8 cellular contexts compared by ENCODE assay signal in the genomic region with DNA sequence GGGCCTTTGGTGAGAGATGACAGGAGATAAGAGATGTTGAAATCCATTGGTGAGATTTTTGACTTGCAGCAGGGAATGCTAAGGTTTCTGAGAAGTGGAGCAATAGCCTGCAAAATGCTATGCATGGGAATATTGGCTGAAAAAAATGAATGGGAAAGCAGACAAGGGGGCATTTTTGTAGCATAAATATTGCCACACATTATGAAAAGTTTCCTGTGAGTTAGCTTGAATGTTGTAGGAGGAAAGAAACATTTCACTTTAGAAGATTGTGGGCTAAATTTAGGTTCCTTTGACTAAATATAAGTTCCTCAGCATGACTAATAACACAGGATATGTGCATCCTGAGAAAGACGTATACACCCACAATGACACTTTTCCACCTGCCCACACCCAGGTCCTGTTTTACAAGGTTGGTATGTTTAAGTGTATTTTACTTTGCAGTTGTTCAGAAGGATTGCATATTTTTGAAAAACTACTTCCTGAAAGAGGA. TPM values are rescaled to one million over a fixed set of nuclear protein-coding genes. Genes with fewer than 3 reads are reported as not detected.
DNase-seq lines count a peak whose midpoint lies in the region; ATAC-seq, FAIRE-seq and TF ChIP-seq lines count a peak whose summit lies in the region.

No MANE protein-coding gene starts in this region.

- no peak overlapping the region for H3K4me2 ChIP-seq in endothelial cell of umbilical vein (ENCODE audit: insufficient read depth, low read length)

- H3K27ac ChIP-seq in endothelial cell of umbilical vein (ENCODE audit: insufficient read depth, low read depth, low read length): no peak overlapping the region

- no peaks in the 10 kb centered on the region for H3K79me2 ChIP-seq in endothelial cell of umbilical vein (ENCODE audit: control insufficient read depth, insufficient read depth, low read length)

- H4K20me1 ChIP-seq in endothelial cell of umbilical vein (replicated peaks; ENCODE audit: control insufficient read depth, extremely low read depth, insufficient read depth, low read length): no peaks in the 10 kb centered on the region

- CTCF ChIA-PET in endothelial cell of umbilical vein (lab: Charles Lee): interaction anchor here (0.8 to 2.5 kb wide), 4 partner anchors 18 to 76 kb away, joined by 3 to 8 read pairs (median 4); no protein-coding TSS in a partner anchor

- H3K4me1 ChIP-seq in endothelial cell of umbilical vein (ENCODE audit: control insufficient read depth, extremely low read depth, insufficient read depth, low read length): no peaks in the 10 kb centered on the region

- no peak overlapping the region for H2AFZ ChIP-seq in endothelial cell of umbilical vein (ENCODE audit: low read depth, low read length)

- ATAC-seq in GM21390 (IDR thresholded peaks at IDR 0.05; ENCODE audit: unreplicated experiment) (peak; percentile 62), HG03520 (IDR thresholded peaks at IDR 0.05; ENCODE audit: unreplicated experiment) (peak; percentile 50), HG03439 (IDR thresholded peaks at IDR 0.05; ENCODE audit: unreplicated experiment) (no peak)

- H3K4me3 ChIP-seq in endothelial cell of umbilical vein (replicated peaks in 1 of 3; ENCODE audit: insufficient read depth in 1 of 3, low read depth in 1 of 3, low read length in 3 of 3): no peak overlapping the region

- no peaks in the 10 kb centered on the region for H3K9me3 ChIP-seq in endothelial cell of umbilical vein (replicated peaks; ENCODE audit: control insufficient read depth, insufficient read depth, low read length)

- no peak for TF ChIP-seq CTCF in endothelial cell of umbilical vein (IDR thresholded peaks at IDR 0.05; ENCODE audit: extremely low read depth in 1 of 2, insufficient read depth in 1 of 2, low read depth in 1 of 2, low read length in 2 of 2)

- no TSS peak for BruUV-seq in endothelial cell of umbilical vein (replicated peaks; lab: Mats Ljungman, UMichigan)

- POLR2A ChIA-PET in endothelial cell of umbilical vein (lab: Charles Lee): no interaction called here

- no peaks in the 10 kb centered on the region for H3K27me3 ChIP-seq in endothelial cell of umbilical vein (ENCODE audit: control insufficient read depth in 2 of 2, insufficient read depth in 2 of 2, low read length in 2 of 2)

- peak; percentile 76 for FAIRE-seq in endothelial cell of umbilical vein (lab: Jason Lieb, UNC)

- DNase-seq in ELR (ENCODE audit: low read depth) (peak; percentile 30), endothelial cell of umbilical vein (ENCODE audit: low read depth, low spot score) (peak; percentile 6), DMS114 treated with DMSO at 0.1 percent for 48 hours (lab: John Stamatoyannopoulos, UW; ENCODE audit: unreplicated experiment) (no peak), NCI-H2171 treated with DMSO at 0.1 percent for 48 hours (lab: John Stamatoyannopoulos, UW) (no peak)
- DNase-seq in NK-92 treated with Interleukin-12 subunit alpha and Interleukin-12 subunit beta, amount 100 ng/mL, for 24 hours (lab: John Stamatoyannopoulos, UW): no peak

- TF ChIP-seq POLR2A in endothelial cell of umbilical vein (IDR thresholded peaks at IDR 0.05; ENCODE audit: low read depth, low read length): no peak

- dilution Hi-C loops in endothelial cell of umbilical vein (cut with MboI; ENCODE audit: extremely low pct_ligation_motif_present, low sequenced_read_pairs): no loop called here

- intact Hi-C loops in endothelial cell of umbilical vein (cut with micrococcal nuclease): no loop called here

- no peak overlapping the region for H3K9ac ChIP-seq in endothelial cell of umbilical vein (replicated peaks; ENCODE audit: extremely low read depth, insufficient read depth, low read length)

- H3K9me1 ChIP-seq in endothelial cell of umbilical vein (replicated peaks; ENCODE audit: control insufficient read depth, extremely low read depth, insufficient read depth, low read length): no peaks in the 10 kb centered on the region

- H3K36me3 ChIP-seq in endothelial cell of umbilical vein (ENCODE audit: control insufficient read depth in 2 of 2, extremely low read depth in 1 of 2, insufficient read depth in 2 of 2, low read length in 2 of 2): no peaks in the 10 kb centered on the region

TF ChIP-seq in endothelial cell of umbilical vein, 7 proteins besides CTCF, POLR2A, EP300 and RAD21:
- TF ChIP-seq FOS (IDR thresholded peaks at IDR 0.05; ENCODE audit: borderline replicate concordance, insufficient read depth, low read length) (no peak), MYC (IDR thresholded peaks at IDR 0.05; ENCODE audit: low read depth, low read length) (no peak), JUN (IDR thresholded peaks at IDR 0.05; ENCODE audit: borderline replicate concordance, insufficient read depth, insufficient read length, low read depth) (no peak), GATA2 (IDR thresholded peaks at IDR 0.05; ENCODE audit: insufficient read depth, insufficient read length, low read depth, low read length) (no peak), POLR2AphosphoS5 (IDR thresholded peaks at IDR 0.05; ENCODE audit: insufficient read depth, low read depth, low read length) (no peak)
TF ChIP-seq in endothelial cell of umbilical vein: peak in this region for 0.

RNA-seq across cellular contexts. Expression of a gene that starts 28.4 kb away (rescaled TPM):
- total RNA-seq in endothelial cell of umbilical vein: 0.44 TPM in 2 replicates
- polyA plus RNA-seq in endothelial cell of umbilical vein: 0.07 and 0.10 TPM in 2 replicates
- polyA plus RNA-seq in endothelial cell of umbilical vein (2011; cell fraction: cytosol; rRNA removed): 0.13 and 0.24 TPM in 2 replicates
- polyA plus RNA-seq in endothelial cell of umbilical vein (2011; cell fraction: nucleus; rRNA removed): 0.67 and 0.97 TPM in 2 replicates
- 1.1 and 1.5 TPM in 2 replicates for polyA plus RNA-seq in endothelial cell of umbilical vein (2012)
- polyA minus RNA-seq in endothelial cell of umbilical vein: 0.70 and 1.0 TPM in 2 replicates
- polyA minus RNA-seq in endothelial cell of umbilical vein (2011; cell fraction: cytosol; rRNA and poly(A)+ RNA removed): not detected
- 0.63 and 2.5 TPM in 2 replicates for polyA minus RNA-seq in endothelial cell of umbilical vein (2011; cell fraction: nucleus; rRNA and poly(A)+ RNA removed)

Comparison
In these comparisons a context has a peak if more than half of its experiments do, and no peak if none do; other contexts are left out.
1. DNase-seq: peak in ELR (single experiment) and endothelial cell of umbilical vein (single experiment); none in DMS114 treated with DMSO at 0.1 percent for 48 hours (single experiment), NK-92 treated with Interleukin-12 subunit alpha and Interleukin-12 subunit beta, amount 100 ng/mL, for 24 hours (single experiment) and NCI-H2171 treated with DMSO at 0.1 percent for 48 hours (single experiment).